Comparison of ENCODE assay signal across 19 cellular contexts in the genomic region with DNA sequence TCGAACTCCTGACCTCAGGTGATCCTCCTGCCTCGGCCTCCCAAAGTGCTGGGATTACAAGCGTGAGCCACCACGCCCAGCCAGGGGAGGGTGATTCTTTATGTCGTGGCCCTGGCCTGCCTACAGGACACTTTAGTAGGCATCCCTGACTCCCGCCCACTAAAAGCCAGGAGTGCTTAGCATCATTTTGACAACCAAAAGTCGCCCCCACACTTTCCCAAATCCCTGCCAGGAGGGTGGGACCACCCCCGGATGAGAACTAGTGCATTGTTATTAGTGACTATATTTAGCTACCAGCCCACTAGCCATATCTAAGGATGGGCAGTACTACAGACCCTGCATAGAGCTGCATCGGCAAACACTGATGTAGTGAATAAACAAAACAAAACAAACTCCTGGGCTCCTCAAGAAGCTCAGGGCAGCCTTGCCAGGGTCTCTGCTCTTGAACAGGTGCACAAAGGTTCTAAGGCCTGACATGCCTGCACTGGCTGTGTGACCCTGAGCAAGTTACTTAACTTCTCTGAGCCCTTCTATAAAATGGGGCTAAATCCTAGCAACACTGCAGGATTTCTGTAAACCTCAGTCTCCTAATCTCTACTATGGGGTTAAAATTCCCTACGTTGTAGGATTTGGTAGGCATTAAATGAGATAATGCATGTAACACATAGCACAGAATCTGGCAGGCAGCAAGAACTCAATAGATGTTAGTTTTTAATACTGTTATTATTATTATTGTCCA. TPM values are rescaled to one million over a fixed set of nuclear protein-coding genes. Genes with fewer than 3 reads are reported as not detected.
A peak's percentile ranks its signal among the peaks of the same experiment; 100 is the strongest.
DNase-seq lines count a peak whose midpoint lies in the region; ATAC-seq and TF ChIP-seq lines count a peak whose summit lies in the region.
"Had no signal": no experiment of that assay in that cellular context is flagged by ENCODE, and none has a peak within 500 bp of the region (broad histone marks: within the 10 kb centered on the region; RNA-seq: fewer than 3 reads in every experiment).

No MANE protein-coding gene starts in this region.

- H3K79me2 ChIP-seq in OCI-LY7 (ENCODE audit: insufficient read depth, low read depth, low read length): peaks cover 31% of the 10 kb centered on the region
- H3K79me2 ChIP-seq in SK-N-SH (ENCODE audit: insufficient read depth): peaks cover 34% of the 10 kb centered on the region

- no peak overlapping the region for H2AFZ ChIP-seq in OCI-LY7 (ENCODE audit: low read length)
- H2AFZ ChIP-seq in SK-N-SH (ENCODE audit: low read depth): no peak overlapping the region

- H3K4me3 ChIP-seq in OCI-LY7 (ENCODE audit: low read depth, low read length, poor library complexity, severe bottlenecking): no peak overlapping the region
- peak overlapping the region; percentile 91 for H3K4me3 ChIP-seq in endodermal cell (ENCODE audit: low read length)
- no peak overlapping the region for H3K4me3 ChIP-seq in SK-N-SH (ENCODE audit: low read depth in 2 of 2, low read length in 1 of 2)
- H3K4me3 ChIP-seq: mucosa of descending colon had no signal

- H3K27me3 Mint-ChIP-seq in natural killer cell (ENCODE audit: low read depth in 2 of 2): no peaks in the 10 kb centered on the region
- no peaks in the 10 kb centered on the region for H3K27me3 Mint-ChIP-seq in natural killer cell treated with Interleukin-12 subunit alpha and Interleukin-12 subunit beta and Interleukin-15 and Interleukin-18, amount 100 ng/mL, for 72 hours
- H3K27me3 Mint-ChIP-seq in endodermal cell (ENCODE audit: insufficient read depth): no peaks in the 10 kb centered on the region

- peak overlapping the region; percentile 42 for H3K4me3 Mint-ChIP-seq in natural killer cell
- H3K4me3 Mint-ChIP-seq in natural killer cell treated with Interleukin-12 subunit alpha and Interleukin-12 subunit beta and Interleukin-15 and Interleukin-18, amount 100 ng/mL, for 72 hours: no peak overlapping the region
- H3K4me3 Mint-ChIP-seq in endodermal cell: peak overlapping the region; percentile 91

- no peaks in the 10 kb centered on the region for H3K36me3 Mint-ChIP-seq in natural killer cell
- H3K36me3 Mint-ChIP-seq in natural killer cell treated with Interleukin-12 subunit alpha and Interleukin-12 subunit beta and Interleukin-15 and Interleukin-18, amount 100 ng/mL, for 72 hours: no peaks in the 10 kb centered on the region
- H3K36me3 Mint-ChIP-seq in endodermal cell (ENCODE audit: low read depth): peaks cover 32% of the 10 kb centered on the region

- intact Hi-C loops in natural killer cell (cut with micrococcal nuclease) (no loop called here), OCI-LY7 (cut with micrococcal nuclease; ENCODE audit: unreplicated experiment) (no loop called here)

- H3K36me3 ChIP-seq in OCI-LY7 (ENCODE audit: insufficient read depth, low read length) (peaks cover 22% of the 10 kb centered on the region), endodermal cell (ENCODE audit: control insufficient read depth, insufficient read depth, low read length) (peaks cover 16% of the 10 kb centered on the region), SK-N-SH (replicated peaks in 1 of 2; ENCODE audit: control insufficient read depth in 1 of 2, insufficient read depth in 2 of 2, low read length in 1 of 2) (peaks cover 0 to 11% of the 10 kb centered on the region in 2 experiments)

- peaks cover 8% of the 10 kb centered on the region for H3F3A ChIP-seq in SK-N-SH (replicated peaks; ENCODE audit: insufficient read depth)

- H3K9ac ChIP-seq in endodermal cell (ENCODE audit: extremely low read depth, low read length, poor library complexity, severe bottlenecking) (no peak overlapping the region), SK-N-SH (no peak overlapping the region)
- H3K9ac ChIP-seq: KMS-11 had no signal

- no peak for TF ChIP-seq RAD21 in SK-N-SH (IDR thresholded peaks at IDR 0.05; ENCODE audit: low read length)

- 0 out of 2 replicates have a peak overlapping the region, but pooled peaks have one; percentile 94 for H3K4me2 ChIP-seq in OCI-LY7 (ENCODE audit: low read length)
- no peak overlapping the region for H3K4me2 ChIP-seq in SK-N-SH

- POLR2A ChIA-PET in OCI-LY7 (lab: Charles Lee): interaction anchor here (0.6 kb wide), 1 partner anchor 687 kb away, joined by 4 read pairs; no protein-coding TSS in a partner anchor
- POLR2A ChIA-PET in SK-N-SH (lab: Yijun Ruan, JAX): interaction anchor here (1.1 kb wide), 1 partner anchor 15 kb away, joined by 3 read pairs; no protein-coding TSS in a partner anchor

- 94 to 100% methylated on average over 5 to 10 of the region's 10 CpGs for WGBS in endodermal cell (ENCODE audit: insufficient coverage in 1 of 2, insufficient read length in 1 of 2), 2 experiments
- WGBS in SK-N-SH (ENCODE audit: low lambda C conversion rate): 92% methylated on average over 6 of the region's 10 CpGs

- H3K4me1 ChIP-seq in OCI-LY7 (ENCODE audit: insufficient read depth, low read length, poor library complexity, severe bottlenecking): peaks cover 36% of the 10 kb centered on the region
- no peaks in the 10 kb centered on the region for H3K4me1 ChIP-seq in endodermal cell (ENCODE audit: control insufficient read depth, insufficient read depth, low read length)
- H3K4me1 ChIP-seq in SK-N-SH (ENCODE audit: control insufficient read depth in 1 of 2, insufficient read depth in 2 of 2, low read depth in 1 of 2, low read length in 1 of 2): peaks cover 3 to 8% of the 10 kb centered on the region in 2 experiments; a peak in 2 of 4 replicates

- no peak for DNase-seq in natural killer cell
- DNase-seq in natural killer cell treated with Interleukin-12 subunit alpha and Interleukin-12 subunit beta and Interleukin-15 and Interleukin-18, amount 100 ng/mL, for 72 hours (ENCODE audit: low spot score): no peak
- no peak for DNase-seq in OCI-LY7 (ENCODE audit: low spot score)
- no peak for DNase-seq in endodermal cell
- DNase-seq in stimulated activated CD4-positive, alpha-beta T cell treated with anti-CD3 and anti-CD28 coated beads, Interleukin-12 subunit alpha, Interleukin-12 subunit beta, amount 100 ng/mL, for 4 hours: no peak
- DNase-seq in SK-N-SH: no peak
- DNase-seq in NCI-H2029 treated with DMSO at 0.1 percent for 48 hours (lab: John Stamatoyannopoulos, UW): no peak
- DNase-seq: activated CD4-positive, alpha-beta T cell treated with anti-CD3 and anti-CD28 coated beads for 48 hours; DMS153; H7; hypothalamus; kidney glomerular epithelial cell; mucosa of descending colon; NCI-H1417 treated with DMSO at 0.1 percent for 48 hours; NCI-H2171 had no signal

- H4K20me1 ChIP-seq in OCI-LY7 (ENCODE audit: insufficient read depth, low read length): no peaks in the 10 kb centered on the region; the same call in 1 of the 2 replicates
- 0 out of 2 replicates have a peak, but pooled peaks cover 3% of the 10 kb centered on the region for H4K20me1 ChIP-seq in SK-N-SH (ENCODE audit: insufficient read depth)

- CTCF ChIA-PET in OCI-LY7 (lab: Charles Lee; ENCODE audit: unreplicated experiment): no interaction called here
- CTCF ChIA-PET in SK-N-SH (lab: Yijun Ruan, JAX): interaction anchor here (0.6 to 1.1 kb wide), 5 partner anchors 20 to 149 kb away, joined by 3 to 4 read pairs (median 3); no protein-coding TSS in a partner anchor

- no peak for TF ChIP-seq EP300 in SK-N-SH (IDR thresholded peaks at IDR 0.05; ENCODE audit: borderline replicate concordance in 1 of 2, low read depth in 1 of 2, low read length in 1 of 2)

- H3K9me2 ChIP-seq in OCI-LY7 (ENCODE audit: insufficient read depth, low read length): no peaks in the 10 kb centered on the region
- H3K9me2 ChIP-seq in SK-N-SH: no peaks in the 10 kb centered on the region

- H3K27ac ChIP-seq in OCI-LY7 (ENCODE audit: low read depth, low read length, poor library complexity, severe bottlenecking) (no peak overlapping the region), endodermal cell (ENCODE audit: low read depth, low read length) (no peak overlapping the region), SK-N-SH (ENCODE audit: low read depth in 2 of 2, low read length in 1 of 2) (no peak overlapping the region)
- H3K27ac ChIP-seq: KMS-11, Peyer's patch had no signal

- ATAC-seq in natural killer cell: no peak
- ATAC-seq in natural killer cell treated with Interleukin-12 subunit alpha and Interleukin-12 subunit beta and Interleukin-15 and Interleukin-18, amount 100 ng/mL, for 72 hours: no peak
- ATAC-seq in GM18907 (IDR thresholded peaks at IDR 0.05; ENCODE audit: unreplicated experiment): no peak
- ATAC-seq: mucosa of descending colon, SK-N-SH treated with all-trans-retinoic acid at 6 μM for 48 hours had no signal

- H3K9me3 ChIP-seq in OCI-LY7 (ENCODE audit: low read length) (no peaks in the 10 kb centered on the region), endodermal cell (ENCODE audit: control insufficient read depth, low read length) (no peaks in the 10 kb centered on the region), SK-N-SH (no peaks in the 10 kb centered on the region)
- H3K9me3 ChIP-seq: mucosa of descending colon, Peyer's patch had no signal

- H3K4me1 Mint-ChIP-seq in natural killer cell (peaks cover 0 to 14% of the 10 kb centered on the region in 2 donors), endodermal cell (peaks cover 11% of the 10 kb centered on the region)
- peaks cover 6 to 11% of the 10 kb centered on the region in 2 donors for H3K4me1 Mint-ChIP-seq in natural killer cell treated with Interleukin-12 subunit alpha and Interleukin-12 subunit beta and Interleukin-15 and Interleukin-18, amount 100 ng/mL, for 72 hours (ENCODE audit: low read depth in 2 of 2)

- H3K27ac Mint-ChIP-seq in natural killer cell: no peak overlapping the region
- no peak overlapping the region for H3K27ac Mint-ChIP-seq in natural killer cell treated with Interleukin-12 subunit alpha and Interleukin-12 subunit beta and Interleukin-15 and Interleukin-18, amount 100 ng/mL, for 72 hours
- H3K27ac Mint-ChIP-seq in endodermal cell: no peak overlapping the region

- TSS peak; percentile 47 for BruUV-seq in OCI-LY7 (replicated peaks; lab: Mats Ljungman, UMichigan)

- no peak for TF ChIP-seq CTCF in natural killer cell (IDR thresholded peaks at IDR 0.05)
- no peak for TF ChIP-seq CTCF in OCI-LY7 (conservative IDR thresholded peaks at IDR 0.05; ENCODE audit: low read length)
- TF ChIP-seq CTCF in endodermal cell (conservative IDR thresholded peaks at IDR 0.05): no peak
- no peak for TF ChIP-seq CTCF in SK-N-SH (IDR thresholded peaks at IDR 0.05)

- H3K27me3 ChIP-seq in endodermal cell (ENCODE audit: control insufficient read depth, insufficient read depth, low read length, poor library complexity, severe bottlenecking): no peaks in the 10 kb centered on the region
- H3K27me3 ChIP-seq in SK-N-SH (ENCODE audit: insufficient read depth): no peaks in the 10 kb centered on the region
- H3K27me3 ChIP-seq: Peyer's patch had no signal

- no peaks in the 10 kb centered on the region for H3K9me3 Mint-ChIP-seq in natural killer cell
- H3K9me3 Mint-ChIP-seq in natural killer cell treated with Interleukin-12 subunit alpha and Interleukin-12 subunit beta and Interleukin-15 and Interleukin-18, amount 100 ng/mL, for 72 hours: no peaks in the 10 kb centered on the region
- H3K9me3 Mint-ChIP-seq in endodermal cell: no peaks in the 10 kb centered on the region

RNA-seq across cellular contexts. Expression of a gene that starts 2.2 kb away (rescaled TPM):
- total RNA-seq in natural killer cell: 10 to 100 TPM; 19.6 to 27.4 (median 20.9) TPM
- 10 to 100 TPM; 24.7 to 48.4 TPM for total RNA-seq in natural killer cell treated with Interleukin-12 subunit alpha and Interleukin-12 subunit beta and Interleukin-15 and Interleukin-18, amount 100 ng/mL, for 72 hours
- total RNA-seq in OCI-LY7 (2014; rRNA removed; shearing (Covaris generic)): 21.1 and 23.6 TPM in 2 replicates
- 27.6 and 28.8 TPM in 2 replicates for total RNA-seq in OCI-LY7 (2022)
- 100 to 1,000 TPM in 1 of 2 donors, 10 to 100 TPM in 1; 95.8 to 113 TPM for total RNA-seq in endodermal cell
- polyA plus RNA-seq in endodermal cell (2013, experiment 1 of 2): 30.7 TPM
- polyA plus RNA-seq in endodermal cell (2013, experiment 2 of 2): 29.4 TPM
- 23.6 and 24.5 TPM in 2 replicates for polyA plus RNA-seq in SK-N-SH (2012; rRNA removed)
- polyA plus RNA-seq in SK-N-SH (2012; cell fraction: cytosol; rRNA removed): 13.3 and 17.8 TPM in 2 replicates
- 39.4 and 39.9 TPM in 2 replicates for polyA plus RNA-seq in SK-N-SH (2012; cell fraction: nucleus; rRNA removed)

RNA-seq across cellular contexts. Expression of a gene that starts 57.9 kb away (rescaled TPM):
- total RNA-seq in natural killer cell: 100 to 1,000 TPM; 134 to 171 (median 163) TPM
- total RNA-seq in natural killer cell treated with Interleukin-12 subunit alpha and Interleukin-12 subunit beta and Interleukin-15 and Interleukin-18, amount 100 ng/mL, for 72 hours: 100 to 1,000 TPM; 130 to 229 TPM
- total RNA-seq in OCI-LY7 (2014; rRNA removed; shearing (Covaris generic)): 191 and 217 TPM in 2 replicates
- total RNA-seq in OCI-LY7 (2022): 186 and 193 TPM in 2 replicates
- 100 to 1,000 TPM in 1 of 2 donors, 10 to 100 TPM in 1; 87.7 to 111 TPM for total RNA-seq in endodermal cell
- 91.4 TPM for polyA plus RNA-seq in endodermal cell (2013, experiment 1 of 2)
- polyA plus RNA-seq in endodermal cell (2013, experiment 2 of 2): 90.2 TPM
- polyA plus RNA-seq in SK-N-SH (2012; rRNA removed): 110 and 158 TPM in 2 replicates
- 78.2 and 95.2 TPM in 2 replicates for polyA plus RNA-seq in SK-N-SH (2012; cell fraction: cytosol; rRNA removed)
- 388 and 449 TPM in 2 replicates for polyA plus RNA-seq in SK-N-SH (2012; cell fraction: nucleus; rRNA removed)
